ENCODE assay signal across 20 cellular contexts in genomic region chr22:18064636-18065035, GRCh38. TPM values are rescaled to one million over a fixed set of nuclear protein-coding genes. Genes with fewer than 3 reads are reported as not detected.
"Had no signal": no experiment of that assay in that cellular context is flagged by ENCODE, and none has a peak within 500 bp of the region (broad histone marks: within the 10 kb centered on the region; RNA-seq: fewer than 3 reads in every experiment).

No MANE protein-coding gene starts in this region.

- H3K9me3 ChIP-seq: stomach, testis, upper lobe of left lung had no signal

- H3K27me3 ChIP-seq: dorsolateral prefrontal cortex, testis, upper lobe of left lung had no signal

- H3K36me3 ChIP-seq: stomach, upper lobe of left lung had no signal

- H3K27ac ChIP-seq: dorsolateral prefrontal cortex, testis, upper lobe of left lung had no signal

- DNase-seq: activated CD4-positive, alpha-beta T cell treated with anti-CD3 and anti-CD28 coated beads for 36 hours; activated CD4-positive, alpha-beta T cell treated with anti-CD3 and anti-CD28 coated beads, Interleukin-2, amount 50 U/mL, for 48 hours; activated gamma-delta T cell treated with Interleukin-2 at 50 U/mL for 16 hours; activated T-cell treated with anti-CD3 and anti-CD28 coated beads for 4 hours; amniotic stem cell; dorsolateral prefrontal cortex; erythroblast; nucleus accumbens; right cardiac atrium; stomach; testis had no signal

- H3K4me1 ChIP-seq: upper lobe of left lung had no signal

- H3K27ac Mint-ChIP-seq: activated CD4-positive, alpha-beta T cell treated with anti-CD3 and anti-CD28 coated beads for 36 hours; activated naive CD8-positive, alpha-beta T cell; activated T-helper 1 cell treated with anti-CD3 and anti-CD28 coated beads, Interleukin-12 subunit alpha, Interleukin-12 subunit beta, Interleukin-2, Interleukin-4 antibody, amounts not matched to agents 30 ng/mL and 10 ng/mL and 1 ng/mL, durations not matched to agents 14 hours and 24 hours and 36 hours; endodermal cell; mesothelial cell of epicardium; T-helper 2 cell treated with Interferon-gamma antibody and Interleukin-4, amounts not matched to agents 5 μg/mL and 100 μg/mL, for 36 hours had no signal

- H3K4me1 Mint-ChIP-seq: activated CD4-positive, alpha-beta T cell treated with anti-CD3 and anti-CD28 coated beads for 36 hours had no signal

- H3K4me3 ChIP-seq: dorsolateral prefrontal cortex, lung, stomach, testis, upper lobe of left lung had no signal

- ATAC-seq: activated CD4-positive, alpha-beta T cell treated with anti-CD3 and anti-CD28 coated beads for 36 hours; left lobe of liver; right cardiac atrium had no signal

- H3K4me3 Mint-ChIP-seq: activated CD4-positive, alpha-beta T cell treated with anti-CD3 and anti-CD28 coated beads for 36 hours; activated naive CD8-positive, alpha-beta T cell; activated T-helper 1 cell treated with anti-CD3 and anti-CD28 coated beads, Interleukin-12 subunit alpha, Interleukin-12 subunit beta, Interleukin-2, Interleukin-4 antibody, amounts not matched to agents 30 ng/mL and 10 ng/mL and 1 ng/mL, durations not matched to agents 14 hours and 24 hours and 36 hours; endodermal cell; mesothelial cell of epicardium; nephron; T-helper 2 cell treated with Interferon-gamma antibody and Interleukin-4, amounts not matched to agents 5 μg/mL and 100 μg/mL, for 36 hours had no signal

- H3K36me3 Mint-ChIP-seq: activated naive CD8-positive, alpha-beta T cell; mesothelial cell of epicardium had no signal

- H3K9me3 Mint-ChIP-seq: activated T-helper 1 cell treated with anti-CD3 and anti-CD28 coated beads, Interleukin-12 subunit alpha, Interleukin-12 subunit beta, Interleukin-2, Interleukin-4 antibody, amounts not matched to agents 30 ng/mL and 10 ng/mL and 1 ng/mL, durations not matched to agents 14 hours and 24 hours and 36 hours; endodermal cell; mesothelial cell of epicardium; nephron; T-helper 2 cell treated with Interferon-gamma antibody and Interleukin-4, amounts not matched to agents 5 μg/mL and 100 μg/mL, for 36 hours had no signal

RNA-seq across cellular contexts. Expression of gene TUBA8, which starts 46.0 kb away (rescaled TPM):
- total RNA-seq: stomach had no signal
